In genomic region chr10:99234067-99234738, GRCh38 we compare ENCODE assay signal across 8 cellular contexts. TPM values are rescaled to one million over a fixed set of nuclear protein-coding genes. Genes with fewer than 3 reads are reported as not detected.
A peak's percentile ranks its signal among the peaks of the same experiment; 100 is the strongest.
DNase-seq lines count a peak whose midpoint lies in the region; ATAC-seq and TF ChIP-seq lines count a peak whose summit lies in the region.

No MANE protein-coding gene starts in this region.

- peaks cover 78% of the 10 kb centered on the region for H3K27me3 Mint-ChIP-seq in Calu3 (ENCODE audit: unreplicated experiment)
- peaks cover 85% of the 10 kb centered on the region for H3K27me3 Mint-ChIP-seq in activated CD8-positive, alpha-beta memory T cell treated with anti-CD3 and anti-CD28 coated beads, Interleukin-2, amount 10 ng/mL, durations not matched to agents 7 days and 5 days

- no peaks in the 10 kb centered on the region for H3K9me3 Mint-ChIP-seq in Calu3 (ENCODE audit: low read depth, unreplicated experiment)
- H3K9me3 Mint-ChIP-seq in activated CD8-positive, alpha-beta memory T cell treated with anti-CD3 and anti-CD28 coated beads, Interleukin-2, amount 10 ng/mL, durations not matched to agents 7 days and 5 days (ENCODE audit: low read depth): peaks cover 3% of the 10 kb centered on the region

- H3K27ac ChIP-seq in foreskin keratinocyte (no peak overlapping the region), ovary (no peak overlapping the region)

- peak overlapping the region; percentile 49 for H3K4me3 Mint-ChIP-seq in Calu3 (ENCODE audit: low read depth, unreplicated experiment)
- peak overlapping the region; percentile 28 for H3K4me3 Mint-ChIP-seq in activated CD8-positive, alpha-beta memory T cell treated with anti-CD3 and anti-CD28 coated beads, Interleukin-2, amount 10 ng/mL, durations not matched to agents 7 days and 5 days

- H3K4me1 ChIP-seq in foreskin keratinocyte: no peaks in the 10 kb centered on the region
- peaks cover 6% of the 10 kb centered on the region for H3K4me1 ChIP-seq in ovary (ENCODE audit: insufficient read depth)

- CTCF ChIA-PET in Calu3 (lab: Charles Lee): interaction anchor here (0.6 kb wide), 1 partner anchor 24 kb away, joined by 3 read pairs; no protein-coding TSS in a partner anchor
- CTCF ChIA-PET in activated CD8-positive, alpha-beta memory T cell treated with anti-CD3 and anti-CD28 coated beads, Interleukin-2, amount 10 ng/mL, durations not matched to agents 7 days and 5 days (lab: Charles Lee): interaction anchor here (0.9 to 1.6 kb wide), 2 partner anchors 13 to 19 kb away, joined by 3 to 10 read pairs; no protein-coding TSS in a partner anchor

- intact Hi-C loops in Calu3 (cut with micrococcal nuclease; ENCODE audit: unreplicated experiment): no loop called here
- intact Hi-C loops in ovary (cut with DNase I): no loop called here

- TF ChIP-seq EP300 in ovary (IDR thresholded peaks at IDR 0.05): no peak

- no TSS peak for BruUV-seq in Calu3 (replicated peaks; lab: Mats Ljungman, UMichigan)

- TF ChIP-seq POLR2A in ovary (IDR thresholded peaks at IDR 0.05): no peak

- no peak overlapping the region for H3K27ac Mint-ChIP-seq in Calu3 (ENCODE audit: unreplicated experiment)
- no peak overlapping the region for H3K27ac Mint-ChIP-seq in activated CD8-positive, alpha-beta memory T cell treated with anti-CD3 and anti-CD28 coated beads, Interleukin-2, amount 10 ng/mL, durations not matched to agents 7 days and 5 days

- H3K4me1 Mint-ChIP-seq in Calu3 (ENCODE audit: low read depth, unreplicated experiment): no peaks in the 10 kb centered on the region
- H3K4me1 Mint-ChIP-seq in activated CD8-positive, alpha-beta memory T cell treated with anti-CD3 and anti-CD28 coated beads, Interleukin-2, amount 10 ng/mL, durations not matched to agents 7 days and 5 days: peaks cover 19% of the 10 kb centered on the region

- H3K9me3 ChIP-seq in ovary: no peaks in the 10 kb centered on the region

- H3K27me3 ChIP-seq in foreskin keratinocyte (peaks cover 99% of the 10 kb centered on the region), ovary (no peaks in the 10 kb centered on the region)

- DNase-seq in Calu3 (peak; percentile 7), foreskin keratinocyte (peak in 1 of 2 donors; percentile 38), ovary (peak in 2 of 5 donors; percentile 13 to 56), GOT3 (lab: John Stamatoyannopoulos, UW) (no peak), NCI-H128 (lab: John Stamatoyannopoulos, UW; ENCODE audit: unreplicated experiment) (no peak)
- DNase-seq in activated CD8-positive, alpha-beta memory T cell treated with anti-CD3 and anti-CD28 coated beads, Interleukin-2, amount 10 ng/mL, durations not matched to agents 7 days and 5 days: peak; percentile 68

- H3K36me3 Mint-ChIP-seq in Calu3 (ENCODE audit: insufficient read depth, unreplicated experiment): no peaks in the 10 kb centered on the region
- H3K36me3 Mint-ChIP-seq in activated CD8-positive, alpha-beta memory T cell treated with anti-CD3 and anti-CD28 coated beads, Interleukin-2, amount 10 ng/mL, durations not matched to agents 7 days and 5 days: peaks cover 2% of the 10 kb centered on the region

- peak; percentile 99 for ATAC-seq in GM19452 (IDR thresholded peaks at IDR 0.05; ENCODE audit: unreplicated experiment)
- peak; percentile 96 for ATAC-seq in HG03469 (IDR thresholded peaks at IDR 0.05; ENCODE audit: unreplicated experiment)
- ATAC-seq in activated CD8-positive, alpha-beta memory T cell treated with anti-CD3 and anti-CD28 coated beads, Interleukin-2, amount 10 ng/mL, durations not matched to agents 7 days and 5 days: peak; percentile 73
- ATAC-seq in foreskin keratinocyte: peak; percentile 68

- TF ChIP-seq CTCF in Calu3 (IDR thresholded peaks at IDR 0.05; ENCODE audit: unreplicated experiment): no peak
- TF ChIP-seq CTCF in foreskin keratinocyte (conservative IDR thresholded peaks at IDR 0.05): no peak
- TF ChIP-seq CTCF in ovary (IDR thresholded peaks at IDR 0.05): no peak

- H3K36me3 ChIP-seq in ovary: no peaks in the 10 kb centered on the region

- 2 to 4% (median 2%) methylated on average over 45 of the region's 45 CpGs for WGBS in ovary, 3 donors

- peak overlapping the region; percentile 48 for H3K4me3 ChIP-seq in ovary

RNA-seq across cellular contexts. Expression of gene HPSE2, which starts 1.4 kb away (rescaled TPM):
- not detected in 2 replicates for total RNA-seq in Calu3 (2022)
- not detected for total RNA-seq in activated CD8-positive, alpha-beta memory T cell treated with anti-CD3 and anti-CD28 coated beads, Interleukin-2, amount 10 ng/mL, durations not matched to agents 7 days and 5 days
- not detected in 2 replicates for total RNA-seq in foreskin keratinocyte
- polyA plus RNA-seq in foreskin keratinocyte: not detected in 2 replicates
- total RNA-seq in ovary: 1 to 10 TPM in 1 of 7 donors, under 1 TPM in 2, not detected in 4; 0.07 to 1.2 (median 0.11) TPM
- under 1 TPM; 0.12 to 0.20 TPM for polyA plus RNA-seq in ovary

Comparison
In these comparisons a context has a peak if more than half of its experiments do, and no peak if none do; other contexts are left out.
1. DNase-seq: peak in Calu3 (single experiment) and activated CD8-positive, alpha-beta memory T cell treated with anti-CD3 and anti-CD28 coated beads, Interleukin-2, amount 10 ng/mL, durations not matched to agents 7 days and 5 days (single experiment); none in GOT3 (single experiment) and NCI-H128 (single experiment).
2. Peak in every context shown above with its lines, with median percentiles within 50 percentile points of each other: ATAC-seq.